ENCODE assay signal across 8 cellular contexts in the genomic region with DNA sequence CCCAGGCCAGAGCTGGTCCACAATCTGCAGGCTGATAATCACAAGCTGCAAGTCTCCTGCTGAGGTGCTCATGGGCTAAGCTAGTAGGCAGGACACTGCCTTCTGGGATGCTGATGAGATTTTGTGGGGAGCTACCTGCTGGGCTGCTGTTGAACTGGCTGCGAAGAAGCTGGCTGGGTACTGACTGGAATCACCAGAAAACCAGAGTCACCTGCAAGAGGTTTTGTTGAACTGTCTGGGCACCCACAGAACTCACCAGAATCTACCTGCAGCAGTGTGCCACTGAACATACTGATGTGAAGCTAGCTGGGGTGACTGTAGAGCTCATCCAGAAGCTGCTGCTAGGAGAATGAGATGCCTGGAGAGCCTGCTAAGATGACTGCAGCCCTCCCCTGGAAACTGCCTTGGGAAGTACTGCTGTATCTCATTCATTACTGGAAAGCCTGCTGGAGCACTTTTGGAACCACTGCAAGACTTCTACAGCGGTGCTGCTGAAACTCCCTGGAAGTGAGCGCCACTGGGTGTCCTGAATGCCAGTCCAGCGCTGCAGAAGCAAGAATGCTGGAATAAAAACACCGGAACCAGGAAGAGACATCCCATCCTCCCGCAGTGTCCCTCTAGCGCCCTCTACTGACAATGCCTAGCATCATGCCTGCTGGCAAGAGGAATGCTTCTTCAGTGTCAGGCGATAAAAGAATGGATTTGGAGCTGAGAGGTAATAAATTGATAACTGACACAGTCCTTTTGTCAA.
DNase-seq lines count a peak whose midpoint lies in the region; ATAC-seq, FAIRE-seq and TF ChIP-seq lines count a peak whose summit lies in the region.

No MANE protein-coding gene starts in this region.

- no peak for TF ChIP-seq POLR2A in GM12891 (IDR thresholded peaks at IDR 0.05; ENCODE audit: low read depth, low read length)

- no peak for ATAC-seq in HG03565 (IDR thresholded peaks at IDR 0.05; ENCODE audit: unreplicated experiment)

- H3K36me3 ChIP-seq in SJCRH30: no peaks in the 10 kb centered on the region

- in situ Hi-C loops in ACHN (cut with HindIII; ENCODE audit: low pct_ligation_motif_present, low pct_unique_long_range_greater_than_20kb, low sequenced_read_pairs): no loop called here
- in situ Hi-C loops in astrocyte of the cerebellum (cut with HindIII; ENCODE audit: low sequenced_read_pairs): no loop called here

- H3K4me3 ChIP-seq in LNCaP clone FGC (ENCODE audit: low read depth, low read length) (no peak overlapping the region), SJCRH30 (peak overlapping the region; percentile 35), astrocyte of the cerebellum (ENCODE audit: low read depth, low read length) (peak overlapping the region; percentile 4)

- TF ChIP-seq CTCF in LNCaP clone FGC (IDR thresholded peaks at IDR 0.05; ENCODE audit: control insufficient read depth, extremely low read depth, insufficient read depth): peak; percentile 90
- peak; percentile 99 for TF ChIP-seq CTCF in astrocyte of the cerebellum (IDR thresholded peaks at IDR 0.05; ENCODE audit: low read depth, low read length, missing control alignments)

- peak; percentile 77 for DNase-seq in ACHN
- DNase-seq in GM12891 (ENCODE audit: insufficient read length, low spot score): no peak
- DNase-seq in LNCaP clone FGC (ENCODE audit: low read depth): peak; percentile 48
- DNase-seq in SJCRH30: peak; percentile 84 to 92
- DNase-seq in astrocyte of the cerebellum (ENCODE audit: low read depth): peak; percentile 69
- peak; percentile 67 for DNase-seq in hepatic stellate cell (ENCODE audit: low spot score)
- peak; percentile 70 for DNase-seq in retina

- no peak overlapping the region for H3K27ac ChIP-seq in SJCRH30

- H3K4me1 ChIP-seq in SJCRH30: no peaks in the 10 kb centered on the region

- no peaks in the 10 kb centered on the region; the same call in 1 of the 2 replicates for H3K9me3 ChIP-seq in SJCRH30 (replicated peaks)

- peak; percentile 41 for FAIRE-seq in GM12891 (lab: Jason Lieb, UNC)

- H3K27me3 ChIP-seq in SJCRH30: no peaks in the 10 kb centered on the region

TF ChIP-seq in GM12891, 5 proteins besides CTCF, POLR2A, EP300 and RAD21:
- TF ChIP-seq PAX5 (IDR thresholded peaks at IDR 0.05; ENCODE audit: insufficient read depth, low read length, severe bottlenecking) (no peak), TAF1 (IDR thresholded peaks at IDR 0.05; ENCODE audit: low read depth, low read length) (no peak), SPI1 (IDR thresholded peaks at IDR 0.05; ENCODE audit: low read depth, low read length) (no peak), POLR2AphosphoS5 (IDR thresholded peaks at IDR 0.05; ENCODE audit: low read depth, low read length) (no peak), POU2F2 (IDR thresholded peaks at IDR 0.05; ENCODE audit: low read depth, low read length) (no peak)
